Comparison of ENCODE assay signal across 1 cellular context in the genomic region with DNA sequence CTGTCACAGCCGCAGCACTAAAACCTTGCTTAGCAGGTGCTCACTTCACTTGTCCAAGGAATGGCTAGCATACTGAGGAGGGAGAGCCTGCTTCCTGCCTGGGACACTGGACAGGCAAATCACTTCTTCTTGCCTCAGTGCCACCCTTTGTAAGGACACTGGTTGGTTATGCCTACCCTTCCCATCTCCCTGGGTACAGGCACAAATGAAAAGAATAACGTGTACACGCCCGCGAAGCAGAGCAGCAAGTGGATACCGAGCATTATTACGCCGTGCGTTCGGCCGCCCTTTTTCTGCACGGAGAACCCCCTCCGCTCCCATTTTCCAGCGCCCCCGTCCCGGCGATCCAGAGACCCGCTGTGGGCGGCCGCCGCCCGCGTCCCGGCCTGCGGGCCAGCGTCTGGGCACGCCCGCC.
TF ChIP-seq lines count a peak whose summit lies in the region.

No MANE protein-coding gene starts in this region.

TF ChIP-seq in GM23338, 12 proteins besides CTCF, POLR2A, EP300 and RAD21 (continued from another document):
- TF ChIP-seq, protein P1, sequence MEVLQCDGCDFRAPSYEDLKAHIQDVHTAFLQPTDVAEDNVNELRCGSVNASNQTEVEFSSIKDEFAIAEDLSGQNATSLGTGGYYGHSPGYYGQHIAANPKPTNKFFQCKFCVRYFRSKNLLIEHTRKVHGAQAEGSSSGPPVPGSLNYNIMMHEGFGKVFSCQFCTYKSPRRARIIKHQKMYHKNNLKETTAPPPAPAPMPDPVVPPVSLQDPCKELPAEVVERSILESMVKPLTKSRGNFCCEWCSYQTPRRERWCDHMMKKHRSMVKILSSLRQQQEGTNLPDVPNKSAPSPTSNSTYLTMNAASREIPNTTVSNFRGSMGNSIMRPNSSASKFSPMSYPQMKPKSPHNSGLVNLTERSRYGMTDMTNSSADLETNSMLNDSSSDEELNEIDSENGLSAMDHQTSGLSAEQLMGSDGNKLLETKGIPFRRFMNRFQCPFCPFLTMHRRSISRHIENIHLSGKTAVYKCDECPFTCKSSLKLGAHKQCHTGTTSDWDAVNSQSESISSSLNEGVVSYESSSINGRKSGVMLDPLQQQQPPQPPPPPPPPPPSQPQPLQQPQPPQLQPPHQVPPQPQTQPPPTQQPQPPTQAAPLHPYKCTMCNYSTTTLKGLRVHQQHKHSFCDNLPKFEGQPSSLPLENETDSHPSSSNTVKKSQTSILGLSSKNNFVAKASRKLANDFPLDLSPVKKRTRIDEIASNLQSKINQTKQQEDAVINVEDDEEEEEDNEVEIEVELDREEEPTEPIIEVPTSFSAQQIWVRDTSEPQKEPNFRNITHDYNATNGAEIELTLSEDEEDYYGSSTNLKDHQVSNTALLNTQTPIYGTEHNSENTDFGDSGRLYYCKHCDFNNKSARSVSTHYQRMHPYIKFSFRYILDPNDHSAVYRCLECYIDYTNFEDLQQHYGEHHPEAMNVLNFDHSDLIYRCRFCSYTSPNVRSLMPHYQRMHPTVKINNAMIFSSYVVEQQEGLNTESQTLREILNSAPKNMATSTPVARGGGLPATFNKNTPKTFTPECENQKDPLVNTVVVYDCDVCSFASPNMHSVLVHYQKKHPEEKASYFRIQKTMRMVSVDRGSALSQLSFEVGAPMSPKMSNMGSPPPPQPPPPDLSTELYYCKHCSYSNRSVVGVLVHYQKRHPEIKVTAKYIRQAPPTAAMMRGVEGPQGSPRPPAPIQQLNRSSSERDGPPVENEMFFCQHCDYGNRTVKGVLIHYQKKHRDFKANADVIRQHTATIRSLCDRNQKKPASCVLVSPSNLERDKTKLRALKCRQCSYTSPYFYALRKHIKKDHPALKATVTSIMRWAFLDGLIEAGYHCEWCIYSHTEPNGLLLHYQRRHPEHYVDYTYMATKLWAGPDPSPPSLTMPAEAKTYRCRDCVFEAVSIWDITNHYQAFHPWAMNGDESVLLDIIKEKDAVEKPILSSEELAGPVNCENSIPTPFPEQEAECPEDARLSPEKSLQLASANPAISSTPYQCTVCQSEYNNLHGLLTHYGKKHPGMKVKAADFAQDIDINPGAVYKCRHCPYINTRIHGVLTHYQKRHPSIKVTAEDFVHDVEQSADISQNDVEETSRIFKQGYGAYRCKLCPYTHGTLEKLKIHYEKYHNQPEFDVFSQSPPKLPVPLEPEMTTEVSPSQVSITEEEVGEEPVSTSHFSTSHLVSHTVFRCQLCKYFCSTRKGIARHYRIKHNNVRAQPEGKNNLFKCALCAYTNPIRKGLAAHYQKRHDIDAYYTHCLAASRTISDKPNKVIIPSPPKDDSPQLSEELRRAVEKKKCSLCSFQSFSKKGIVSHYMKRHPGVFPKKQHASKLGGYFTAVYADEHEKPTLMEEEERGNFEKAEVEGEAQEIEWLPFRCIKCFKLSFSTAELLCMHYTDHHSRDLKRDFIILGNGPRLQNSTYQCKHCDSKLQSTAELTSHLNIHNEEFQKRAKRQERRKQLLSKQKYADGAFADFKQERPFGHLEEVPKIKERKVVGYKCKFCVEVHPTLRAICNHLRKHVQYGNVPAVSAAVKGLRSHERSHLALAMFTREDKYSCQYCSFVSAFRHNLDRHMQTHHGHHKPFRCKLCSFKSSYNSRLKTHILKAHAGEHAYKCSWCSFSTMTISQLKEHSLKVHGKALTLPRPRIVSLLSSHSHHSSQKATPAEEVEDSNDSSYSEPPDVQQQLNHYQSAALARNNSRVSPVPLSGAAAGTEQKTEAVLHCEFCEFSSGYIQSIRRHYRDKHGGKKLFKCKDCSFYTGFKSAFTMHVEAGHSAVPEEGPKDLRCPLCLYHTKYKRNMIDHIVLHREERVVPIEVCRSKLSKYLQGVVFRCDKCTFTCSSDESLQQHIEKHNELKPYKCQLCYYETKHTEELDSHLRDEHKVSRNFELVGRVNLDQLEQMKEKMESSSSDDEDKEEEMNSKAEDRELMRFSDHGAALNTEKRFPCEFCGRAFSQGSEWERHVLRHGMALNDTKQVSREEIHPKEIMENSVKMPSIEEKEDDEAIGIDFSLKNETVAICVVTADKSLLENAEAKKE (CRISPR knock-in tag; IDR thresholded peaks at IDR 0.05) = no peak
- TF ChIP-seq, protein P2, sequence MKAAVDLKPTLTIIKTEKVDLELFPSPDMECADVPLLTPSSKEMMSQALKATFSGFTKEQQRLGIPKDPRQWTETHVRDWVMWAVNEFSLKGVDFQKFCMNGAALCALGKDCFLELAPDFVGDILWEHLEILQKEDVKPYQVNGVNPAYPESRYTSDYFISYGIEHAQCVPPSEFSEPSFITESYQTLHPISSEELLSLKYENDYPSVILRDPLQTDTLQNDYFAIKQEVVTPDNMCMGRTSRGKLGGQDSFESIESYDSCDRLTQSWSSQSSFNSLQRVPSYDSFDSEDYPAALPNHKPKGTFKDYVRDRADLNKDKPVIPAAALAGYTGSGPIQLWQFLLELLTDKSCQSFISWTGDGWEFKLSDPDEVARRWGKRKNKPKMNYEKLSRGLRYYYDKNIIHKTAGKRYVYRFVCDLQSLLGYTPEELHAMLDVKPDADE (IDR thresholded peaks at IDR 0.05) = no peak
- no peak for TF ChIP-seq STAT1 (IDR thresholded peaks at IDR 0.05; ENCODE audit: unreplicated experiment)
- TF ChIP-seq NANOG (IDR thresholded peaks at IDR 0.05; ENCODE audit: borderline replicate concordance) = no peak
- TF ChIP-seq ZNF331 (CRISPR knock-in tag; IDR thresholded peaks at IDR 0.05; ENCODE audit: low read depth) = no peak
- no peak for TF ChIP-seq JUNB (IDR thresholded peaks at IDR 0.05; ENCODE audit: unreplicated experiment)
- no peak for TF ChIP-seq EZH2 (IDR thresholded peaks at IDR 0.05; ENCODE audit: low read depth, unreplicated experiment)
- TF ChIP-seq, protein P3, sequence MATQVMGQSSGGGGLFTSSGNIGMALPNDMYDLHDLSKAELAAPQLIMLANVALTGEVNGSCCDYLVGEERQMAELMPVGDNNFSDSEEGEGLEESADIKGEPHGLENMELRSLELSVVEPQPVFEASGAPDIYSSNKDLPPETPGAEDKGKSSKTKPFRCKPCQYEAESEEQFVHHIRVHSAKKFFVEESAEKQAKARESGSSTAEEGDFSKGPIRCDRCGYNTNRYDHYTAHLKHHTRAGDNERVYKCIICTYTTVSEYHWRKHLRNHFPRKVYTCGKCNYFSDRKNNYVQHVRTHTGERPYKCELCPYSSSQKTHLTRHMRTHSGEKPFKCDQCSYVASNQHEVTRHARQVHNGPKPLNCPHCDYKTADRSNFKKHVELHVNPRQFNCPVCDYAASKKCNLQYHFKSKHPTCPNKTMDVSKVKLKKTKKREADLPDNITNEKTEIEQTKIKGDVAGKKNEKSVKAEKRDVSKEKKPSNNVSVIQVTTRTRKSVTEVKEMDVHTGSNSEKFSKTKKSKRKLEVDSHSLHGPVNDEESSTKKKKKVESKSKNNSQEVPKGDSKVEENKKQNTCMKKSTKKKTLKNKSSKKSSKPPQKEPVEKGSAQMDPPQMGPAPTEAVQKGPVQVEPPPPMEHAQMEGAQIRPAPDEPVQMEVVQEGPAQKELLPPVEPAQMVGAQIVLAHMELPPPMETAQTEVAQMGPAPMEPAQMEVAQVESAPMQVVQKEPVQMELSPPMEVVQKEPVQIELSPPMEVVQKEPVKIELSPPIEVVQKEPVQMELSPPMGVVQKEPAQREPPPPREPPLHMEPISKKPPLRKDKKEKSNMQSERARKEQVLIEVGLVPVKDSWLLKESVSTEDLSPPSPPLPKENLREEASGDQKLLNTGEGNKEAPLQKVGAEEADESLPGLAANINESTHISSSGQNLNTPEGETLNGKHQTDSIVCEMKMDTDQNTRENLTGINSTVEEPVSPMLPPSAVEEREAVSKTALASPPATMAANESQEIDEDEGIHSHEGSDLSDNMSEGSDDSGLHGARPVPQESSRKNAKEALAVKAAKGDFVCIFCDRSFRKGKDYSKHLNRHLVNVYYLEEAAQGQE (IDR thresholded peaks at IDR 0.05; ENCODE audit: unreplicated experiment) = no peak
- TF ChIP-seq ZNF114 (CRISPR knock-in tag; IDR thresholded peaks at IDR 0.05) = no peak
